Comparison of ENCODE assay signal across 9 cellular contexts in the genomic region with DNA sequence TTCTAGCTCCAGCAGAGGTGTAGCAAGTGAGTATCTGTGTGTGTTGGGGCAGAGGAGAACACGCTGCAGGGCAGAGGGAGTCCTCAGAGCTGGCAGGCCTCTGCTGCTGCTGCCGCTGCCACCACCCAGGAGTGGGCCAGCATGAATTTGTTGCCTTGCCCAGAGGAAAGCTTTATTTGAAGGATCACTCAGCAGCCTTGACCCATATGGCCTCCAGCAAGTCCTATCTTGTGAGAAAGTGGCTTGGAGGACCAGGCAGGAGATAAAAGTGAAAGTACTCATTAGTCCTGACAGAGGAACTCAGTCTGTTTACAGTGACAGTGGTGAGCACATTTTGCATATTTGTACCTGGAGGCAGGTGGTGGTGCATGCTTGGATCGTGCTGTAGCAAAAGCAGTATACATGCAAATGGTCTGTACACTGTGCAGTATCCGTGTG. TPM values are rescaled to one million over a fixed set of nuclear protein-coding genes. Genes with fewer than 3 reads are reported as not detected.
DNase-seq lines count a peak whose midpoint lies in the region; ATAC-seq, FAIRE-seq and TF ChIP-seq lines count a peak whose summit lies in the region.
"Had no signal": no experiment of that assay in that cellular context is flagged by ENCODE, and none has a peak within 500 bp of the region (broad histone marks: within the 10 kb centered on the region; RNA-seq: fewer than 3 reads in every experiment).

No MANE protein-coding gene starts in this region.

- no peak overlapping the region for H4K8ac ChIP-seq in H1 (ENCODE audit: extremely low read depth, insufficient read depth, low read length)

- no peak overlapping the region for H3K9ac ChIP-seq in H1 (replicated peaks in 1 of 4; ENCODE audit: extremely low read depth in 1 of 4, low read depth in 3 of 4, low read length in 3 of 4)

- CTCF ChIA-PET in H1 (lab: Charles Lee; ENCODE audit: partially characterized antibody), result interaction anchor here (0.8 to 4.2 kb wide), 10 partner anchors 9 to 191 kb away, joined by 3 to 30 read pairs (median 6); no protein-coding TSS in a partner anchor

- H4K5ac ChIP-seq in H1 (ENCODE audit: insufficient read length, low read depth, low read length), result no peak overlapping the region

- no peaks in the 10 kb centered on the region for H3K36me3 ChIP-seq in H1 (ENCODE audit: control insufficient read depth in 2 of 4, insufficient read depth in 4 of 4, low read length in 3 of 4)

- peaks cover 0 to 7% (median 4%) of the 10 kb centered on the region in 4 experiments; a peak in 5 of 7 replicates for H3K27me3 ChIP-seq in H1 (replicated peaks in 1 of 4; ENCODE audit: control insufficient read depth in 3 of 4, extremely low read depth in 1 of 4, insufficient read depth in 3 of 4, low read length in 3 of 4)

- H4K20me1 ChIP-seq in H1 (replicated peaks in 1 of 2; ENCODE audit: control insufficient read depth in 1 of 2, insufficient read depth in 2 of 2, low read length in 2 of 2), result peaks cover 0 to 2% of the 10 kb centered on the region in 2 experiments

- 88% methylated on average over 4 of the region's 4 CpGs; no CpG with 5 or more reads in 1 of the 2 experiments for WGBS in H1 (ENCODE audit: extremely low coverage in 1 of 2, insufficient coverage in 1 of 2, insufficient read length in 1 of 2, insufficient replicate concordance in 2 of 2, low coverage in 1 of 2, low lambda C conversion rate in 2 of 2, missing lambda C conversion rate in 1 of 2), 2 experiments

- no peak overlapping the region for H3K4me2 ChIP-seq in H1 (ENCODE audit: insufficient read depth in 1 of 2, low read depth in 2 of 2, low read length in 2 of 2)

- 0 out of 2 replicates have a peak overlapping the region, but pooled peaks have one; percentile 2 for H2BK15ac ChIP-seq in H1 (ENCODE audit: low read length)

- no peak overlapping the region for H2BK120ac ChIP-seq in H1 (replicated peaks; ENCODE audit: low read depth, low read length)

- in situ Hi-C loops in GM13976 (cut with MboI; ENCODE audit: low sequenced_read_pairs, unreplicated experiment), result loop anchor here (10.0 kb wide), 3 partner anchors 145 to 325 kb away; no protein-coding TSS in a partner anchor

- H3K23ac ChIP-seq in H1 (ENCODE audit: insufficient read length), result no peak overlapping the region

- H3K4me3 ChIP-seq in H1 (ENCODE audit: extremely low read depth in 1 of 4, insufficient read depth in 2 of 4, low read depth in 3 of 4, low read length in 4 of 4), result no peak overlapping the region

- TF ChIP-seq CTCF in GM13976 (IDR thresholded peaks at IDR 0.05; ENCODE audit: borderline replicate concordance, control extremely low read depth, extremely low read depth, insufficient read depth, missing control alignments) (no peak), H1 (IDR thresholded peaks at IDR 0.05; ENCODE audit: control extremely low read depth in 1 of 3, insufficient read depth in 1 of 3, low read depth in 1 of 3, low read length in 3 of 3) (no peak), omental fat pad (IDR thresholded peaks at IDR 0.05) (no peak)

- FAIRE-seq in H1 (lab: Jason Lieb, UNC), result no peak

- H2AFZ ChIP-seq in H1 (ENCODE audit: low read length), result no peak overlapping the region

- H2BK20ac ChIP-seq in H1 (ENCODE audit: low read length), result no peak overlapping the region

- no peak overlapping the region for H3K4ac ChIP-seq in H1 (replicated peaks; ENCODE audit: insufficient read length, low read depth, low read length)

- H3K56ac ChIP-seq in H1 (replicated peaks; ENCODE audit: insufficient read length, low read depth, low read length), result no peak overlapping the region

- H3K4me1 ChIP-seq in H1 (replicated peaks in 1 of 4; ENCODE audit: control insufficient read depth in 3 of 4, insufficient read depth in 4 of 4, low read length in 3 of 4), result peaks cover 11 to 28% (median 26%) of the 10 kb centered on the region in 4 experiments

- H3K9me3 ChIP-seq in H1 (ENCODE audit: insufficient read depth in 2 of 2, low read depth in 1 of 2, low read length in 1 of 2), result no peaks in the 10 kb centered on the region

- H3K14ac ChIP-seq in H1 (ENCODE audit: insufficient read length), result no peak overlapping the region

- H2BK12ac ChIP-seq in H1 (ENCODE audit: low read depth, low read length), result no peak overlapping the region; the same call in 1 of the 2 replicates

- no peak for TF ChIP-seq POLR2A in H1 (IDR thresholded peaks at IDR 0.05; ENCODE audit: control extremely low read depth in 1 of 2, low read depth in 2 of 2, low read length in 2 of 2)

- DNase-seq in GM13976 (ENCODE audit: low spot score) (peak; percentile 40), H1 (ENCODE audit: low read depth in 1 of 2, low spot score in 2 of 2) (peak in 1 of 2 experiments; percentile 33), NCI-H774 (lab: John Stamatoyannopoulos, UW) (no peak), C1 segment of cervical spinal cord (lab: John Stamatoyannopoulos, UW) (no peak), omental fat pad (ENCODE audit: low spot score) (no peak)
- DNase-seq in activated CD4-positive, alpha-beta T cell treated with anti-CD3 and anti-CD28 coated beads for 4 hours, result no peak
- DNase-seq: stimulated activated naive CD4-positive, alpha-beta T cell treated with Interleukin-2 at 50 U/mL for 16 hours had no signal

- peak; percentile 50 for ATAC-seq in GM21381 (IDR thresholded peaks at IDR 0.05; ENCODE audit: unreplicated experiment)
- peak; percentile 49 for ATAC-seq in HG03521 (IDR thresholded peaks at IDR 0.05; ENCODE audit: unreplicated experiment)
- ATAC-seq in omental fat pad (ENCODE audit: low FRiP score), result no peak

- POLR2A ChIA-PET in H1 (lab: Charles Lee; ENCODE audit: partially characterized antibody), result interaction anchor here (0.9 to 1.6 kb wide), 6 partner anchors 9 to 346 kb away, joined by 3 to 5 read pairs (median 4); partner anchors contain the start of gene NEK2

- no peak for TF ChIP-seq EP300 in H1 (IDR thresholded peaks at IDR 0.05; ENCODE audit: borderline replicate concordance in 1 of 2, low read depth in 2 of 2, low read length in 2 of 2)

- no peak for TF ChIP-seq RAD21 in H1 (IDR thresholded peaks at IDR 0.05 in 1 of 2, conservative IDR thresholded peaks at IDR 0.05 in 1 of 2; ENCODE audit: low read depth in 2 of 2, low read length in 2 of 2)

- no peak overlapping the region for H3K18ac ChIP-seq in H1 (ENCODE audit: extremely low read depth, low read length)

- H2BK5ac ChIP-seq in H1 (ENCODE audit: low read depth, low read length), result no peak overlapping the region

- peaks cover 0 to 64% of the 10 kb centered on the region in 2 experiments; a peak in 2 of 4 replicates for H3K79me2 ChIP-seq in H1 (ENCODE audit: control insufficient read depth in 1 of 2, insufficient read depth in 2 of 2, low read length in 2 of 2)

- peaks cover 20% of the 10 kb centered on the region for H3K79me1 ChIP-seq in H1 (ENCODE audit: low read depth, low read length)

- H3K23me2 ChIP-seq in H1 (ENCODE audit: low read depth, low read length), result peaks cover 5% of the 10 kb centered on the region

- H3K27ac ChIP-seq in H1 (ENCODE audit: low read depth, low read length), result no peak overlapping the region

- H2AK5ac ChIP-seq in H1 (ENCODE audit: low read depth, low read length), result no peak overlapping the region; the same call in 1 of the 2 replicates

- H4K91ac ChIP-seq in H1 (replicated peaks; ENCODE audit: insufficient read length, low read length), result no peak overlapping the region

TF ChIP-seq in H1, 55 proteins besides CTCF, POLR2A, EP300 and RAD21:
- TF ChIP-seq JUND (IDR thresholded peaks at IDR 0.05; ENCODE audit: low read length) (no peak), BCL11A (IDR thresholded peaks at IDR 0.05; ENCODE audit: low read depth in 2 of 2, low read length in 2 of 2) (no peak)

RNA-seq across cellular contexts. Expression of gene TRAF5, which starts 3.1 kb away (rescaled TPM):
- 17.1 and 17.9 TPM in 2 replicates for total RNA-seq in H1 (2021; fragmentation: NEBNext Ultra II Directional; extraction: Animal tissue kit (Norgen Biotek cat#: 25700))
- 11.7 and 13.0 TPM in 2 replicates for polyA plus RNA-seq in H1 (2011; rRNA removed)
- 19.8 TPM for polyA plus RNA-seq in H1 (2011; cell fraction: cytosol; rRNA removed)
- polyA plus RNA-seq in H1 (2011; cell fraction: nucleus; rRNA removed), result 32.7 TPM
- 12.9 to 18.7 TPM (median 16.8 TPM) in 4 replicates for polyA plus RNA-seq in H1 (2012, experiment 1 of 2)
- 0.73 TPM for polyA plus RNA-seq in H1 (2012, experiment 2 of 2)
- polyA plus RNA-seq in H1 (2013, experiment 1 of 2), result 8.2 TPM
- polyA plus RNA-seq in H1 (2013, experiment 2 of 2), result 8.3 TPM
- 17.2 and 19.7 TPM in 2 replicates for polyA minus RNA-seq in H1 (2011; rRNA and poly(A)+ RNA removed)
- polyA minus RNA-seq in H1 (2011; cell fraction: cytosol; rRNA and poly(A)+ RNA removed), result 9.0 TPM
- 26.8 TPM for polyA minus RNA-seq in H1 (2011; cell fraction: nucleus; rRNA and poly(A)+ RNA removed)
- total RNA-seq in omental fat pad, result 10 to 100 TPM; 14.8 to 24.5 (median 18.7) TPM
